21 cellular contexts compared by ENCODE assay signal in the genomic region with DNA sequence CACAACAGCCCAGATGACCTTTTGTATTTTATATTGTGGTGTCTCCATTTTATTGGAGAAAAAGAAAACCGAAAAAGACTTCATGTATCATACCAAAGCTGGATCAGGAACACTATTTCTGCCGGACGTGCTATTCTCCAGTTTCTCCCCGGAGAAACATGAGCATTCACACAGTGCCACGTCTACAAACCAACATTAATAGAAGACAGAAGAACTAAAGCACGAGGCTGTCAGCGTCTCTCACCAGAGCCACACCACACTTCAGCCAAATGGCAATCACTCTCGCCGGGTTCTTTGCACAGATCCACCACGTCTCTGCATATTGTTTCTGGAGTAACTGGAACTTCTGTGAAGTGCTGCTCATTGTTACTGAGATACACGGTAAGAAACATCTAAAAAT. TPM values are rescaled to one million over a fixed set of nuclear protein-coding genes. Genes with fewer than 3 reads are reported as not detected.
DNase-seq lines count a peak whose midpoint lies in the region; ATAC-seq and TF ChIP-seq lines count a peak whose summit lies in the region.
"Had no signal": no experiment of that assay in that cellular context is flagged by ENCODE, and none has a peak within 500 bp of the region (broad histone marks: within the 10 kb centered on the region; RNA-seq: fewer than 3 reads in every experiment).

No MANE protein-coding gene starts in this region.

- peak overlapping the region; percentile 10 to 13 for H3K27ac ChIP-seq in coronary artery
- peak overlapping the region; percentile 94 for H3K27ac ChIP-seq in mesendoderm (ENCODE audit: low read depth, low read length)
- peak overlapping the region; percentile 7 to 62 for H3K27ac ChIP-seq in thoracic aorta
- H3K27ac ChIP-seq: 22Rv1, BLaER1, colonic mucosa, pancreas had no signal

- no peak overlapping the region for H4K8ac ChIP-seq in mesendoderm (ENCODE audit: low read depth, low read length)

- H2BK120ac ChIP-seq in mesendoderm (ENCODE audit: low read depth, low read length): peak overlapping the region; percentile 94

- peak overlapping the region; percentile 1 for H2AK5ac ChIP-seq in mesendoderm (ENCODE audit: low read length)

- H2BK15ac ChIP-seq in mesendoderm (replicated peaks; ENCODE audit: low read depth): peak overlapping the region; percentile 88

- no peaks in the 10 kb centered on the region for H3K9me3 ChIP-seq in thoracic aorta
- H3K9me3 ChIP-seq in BE2C: no peaks in the 10 kb centered on the region
- H3K9me3 ChIP-seq: BLaER1, colonic mucosa, pancreas, tibial nerve had no signal

- H3K27ac Mint-ChIP-seq in activated CD4-positive, alpha-beta T cell treated with anti-CD3 and anti-CD28 coated beads, Interleukin-2, amount 10 ng/mL, durations not matched to agents 24 days and 14 days: no peak overlapping the region

- H3K56ac ChIP-seq in mesendoderm (ENCODE audit: low read length): peak overlapping the region; percentile 19

- peak overlapping the region; percentile 49 for H3K9ac ChIP-seq in mesendoderm (ENCODE audit: low read length)
- H3K9ac ChIP-seq: BLaER1 had no signal

- TF ChIP-seq CTCF in coronary artery (IDR thresholded peaks at IDR 0.05): no peak
- no peak for TF ChIP-seq CTCF in thoracic aorta (IDR thresholded peaks at IDR 0.05)
- no peak for TF ChIP-seq CTCF in BE2C (IDR thresholded peaks at IDR 0.05; ENCODE audit: low read depth, low read length)

- H2BK5ac ChIP-seq in mesendoderm (ENCODE audit: low read length): peak overlapping the region; percentile 89

- WGBS in mesendoderm (ENCODE audit: extremely low coverage, insufficient coverage, low lambda C conversion rate): no CpG with 5 or more reads among the region's 11 CpGs

- H3K23ac ChIP-seq in mesendoderm (ENCODE audit: low read length): no peak overlapping the region

- H3K4me2 ChIP-seq in mesendoderm (ENCODE audit: low read length): peak overlapping the region; percentile 3
- H3K4me2 ChIP-seq: BLaER1 had no signal

- intact Hi-C loops in activated CD4-positive, alpha-beta T cell treated with anti-CD3 and anti-CD28 coated beads, Interleukin-2, amount 10 ng/mL, durations not matched to agents 24 days and 14 days (cut with micrococcal nuclease): no loop called here

- H3K4me3 ChIP-seq in coronary artery: no peak overlapping the region
- H3K4me3 ChIP-seq in mesendoderm (ENCODE audit: low read length): no peak overlapping the region
- H3K4me3 ChIP-seq in thoracic aorta: peak overlapping the region; percentile 3
- H3K4me3 ChIP-seq in BE2C (ENCODE audit: low read depth, low read length): no peak overlapping the region
- H3K4me3 ChIP-seq: BLaER1, colonic mucosa, lung, pancreas, skin epidermis, tibial nerve had no signal

- peaks cover 32% of the 10 kb centered on the region for H3K79me2 ChIP-seq in mesendoderm (ENCODE audit: control insufficient read depth, insufficient read depth, low read length)

- H3K4me1 ChIP-seq in mesendoderm (ENCODE audit: control insufficient read depth, low read depth, low read length): peaks cover 27% of the 10 kb centered on the region
- peaks cover 21 to 72% of the 10 kb centered on the region in 2 donors for H3K4me1 ChIP-seq in thoracic aorta (ENCODE audit: control insufficient read depth in 1 of 2, low read depth in 2 of 2)
- no peaks in the 10 kb centered on the region for H3K4me1 ChIP-seq in BE2C
- H3K4me1 ChIP-seq: colonic mucosa had no signal

- H3K27me3 ChIP-seq in mesendoderm (ENCODE audit: insufficient read depth, low read length, poor library complexity) (no peaks in the 10 kb centered on the region), thoracic aorta (replicated peaks; ENCODE audit: insufficient read depth) (no peaks in the 10 kb centered on the region), BE2C (no peaks in the 10 kb centered on the region)
- H3K27me3 ChIP-seq: BLaER1, colonic mucosa, pancreas, tibial nerve had no signal

- DNase-seq in activated CD4-positive, alpha-beta T cell treated with anti-CD3 and anti-CD28 coated beads, Interleukin-2, amount 10 ng/mL, durations not matched to agents 24 days and 14 days: peak; percentile 44
- DNase-seq in activated CD4-positive, alpha-beta T cell treated with anti-CD3 and anti-CD28 coated beads, Interleukin-2, amount 50 U/mL, for 4 hours: no peak
- DNase-seq in coronary artery (ENCODE audit: low spot score) (no peak), mesendoderm (no peak), thoracic aorta (ENCODE audit: low spot score) (no peak), HCEC 1CT (no peak), BE2C (no peak)
- DNase-seq: activated CD4-positive, alpha-beta T cell treated with anti-CD3 and anti-CD28 coated beads for 1 hour; activated T-cell treated with anti-CD3 and anti-CD28 coated beads, Interleukin-2, amount 50 U/mL, for 72 hours; colonic mucosa; NCI-H1694 treated with DMSO at 0.1 percent for 48 hours; pancreas; stimulated activated CD4-positive, alpha-beta T cell treated with anti-CD3 and anti-CD28 coated beads, Interleukin-2, amount 100 ng/mL, for 48 hours; stimulated activated naive CD8-positive, alpha-beta T cell treated with anti-CD3 and anti-CD28 coated beads, Interleukin-15, Interleukin-2, amounts not matched to agents 100 U/mL and 50 U/mL, for 24 hours had no signal

- H4K5ac ChIP-seq in mesendoderm (ENCODE audit: low read length): peak overlapping the region; percentile 50

- H3K4ac ChIP-seq in mesendoderm (ENCODE audit: low read depth, low read length): peak overlapping the region; percentile 55

- no peaks in the 10 kb centered on the region for H3K27me3 Mint-ChIP-seq in activated CD4-positive, alpha-beta T cell treated with anti-CD3 and anti-CD28 coated beads, Interleukin-2, amount 10 ng/mL, durations not matched to agents 24 days and 14 days
- H3K27me3 Mint-ChIP-seq: activated naive CD8-positive, alpha-beta T cell had no signal

- H3K18ac ChIP-seq in mesendoderm (ENCODE audit: low read length): peak overlapping the region; percentile 99

- H3K36me3 ChIP-seq in mesendoderm (ENCODE audit: control insufficient read depth, insufficient read depth, low read length) (no peaks in the 10 kb centered on the region), thoracic aorta (no peaks in the 10 kb centered on the region), BE2C (peaks cover 3% of the 10 kb centered on the region; the same call in 1 of the 2 replicates)
- H3K36me3 ChIP-seq: colonic mucosa, pancreas had no signal

- peaks cover 18% of the 10 kb centered on the region for H3K4me1 Mint-ChIP-seq in activated CD4-positive, alpha-beta T cell treated with anti-CD3 and anti-CD28 coated beads, Interleukin-2, amount 10 ng/mL, durations not matched to agents 24 days and 14 days

- peaks cover 21% of the 10 kb centered on the region for H3K36me3 Mint-ChIP-seq in activated CD4-positive, alpha-beta T cell treated with anti-CD3 and anti-CD28 coated beads, Interleukin-2, amount 10 ng/mL, durations not matched to agents 24 days and 14 days (ENCODE audit: low read depth)

- no peak overlapping the region for H3K4me3 Mint-ChIP-seq in activated CD4-positive, alpha-beta T cell treated with anti-CD3 and anti-CD28 coated beads, Interleukin-2, amount 10 ng/mL, durations not matched to agents 24 days and 14 days
- H3K4me3 Mint-ChIP-seq: activated naive CD8-positive, alpha-beta T cell; activated T-cell treated with anti-CD3 and anti-CD28 coated beads, Interleukin-2, amount 50 U/mL, for 72 hours had no signal

- H3K79me1 ChIP-seq in mesendoderm (ENCODE audit: low read length): peaks cover 13% of the 10 kb centered on the region

- no peaks in the 10 kb centered on the region for H3K9me3 Mint-ChIP-seq in activated CD4-positive, alpha-beta T cell treated with anti-CD3 and anti-CD28 coated beads, Interleukin-2, amount 10 ng/mL, durations not matched to agents 24 days and 14 days
- H3K9me3 Mint-ChIP-seq: activated T-cell treated with anti-CD3 and anti-CD28 coated beads, Interleukin-2, amount 50 U/mL, for 72 hours had no signal

- ATAC-seq in thoracic aorta (ENCODE audit: insufficient number of reproducible peaks, low FRiP score, low read depth): no peak
- no peak for ATAC-seq in HG03354 (IDR thresholded peaks at IDR 0.05; ENCODE audit: poor library complexity, severe bottlenecking, unreplicated experiment)
- ATAC-seq: activated T-cell treated with anti-CD3 and anti-CD28 coated beads, Interleukin-2, amount 50 U/mL, for 72 hours; pancreas; stimulated activated naive CD8-positive, alpha-beta T cell treated with anti-CD3 and anti-CD28 coated beads, Interleukin-15, Interleukin-2, amounts not matched to agents 100 U/mL and 50 U/mL, for 24 hours had no signal

RNA-seq across cellular contexts. Expression of a gene that starts 24.8 kb away (rescaled TPM):
- 37.1 and 47.7 TPM in 2 replicates for total RNA-seq in activated CD4-positive, alpha-beta T cell treated with anti-CD3 and anti-CD28 coated beads, Interleukin-2, amount 10 ng/mL, durations not matched to agents 24 days and 14 days
- 30.2 TPM for polyA plus RNA-seq in mesendoderm (2013, experiment 1 of 2)
- polyA plus RNA-seq in mesendoderm (2013, experiment 2 of 2): 28.5 TPM
- total RNA-seq in thoracic aorta: 10 to 100 TPM; 63.1 to 88.9 TPM
- 16.3 TPM for polyA plus RNA-seq in BE2C (2012; ENCODE audit: insufficient read depth, insufficient read length, low read depth)

Comparison
In these comparisons a context has a peak if more than half of its experiments do, and no peak if none do; other contexts are left out.
1. H3K27ac ChIP-seq: peak in every context shown above with its lines; median percentile 94 in mesendoderm; 34 in thoracic aorta; 12 in coronary artery.